ENCODE assay signal across 21 cellular contexts in the genomic region with DNA sequence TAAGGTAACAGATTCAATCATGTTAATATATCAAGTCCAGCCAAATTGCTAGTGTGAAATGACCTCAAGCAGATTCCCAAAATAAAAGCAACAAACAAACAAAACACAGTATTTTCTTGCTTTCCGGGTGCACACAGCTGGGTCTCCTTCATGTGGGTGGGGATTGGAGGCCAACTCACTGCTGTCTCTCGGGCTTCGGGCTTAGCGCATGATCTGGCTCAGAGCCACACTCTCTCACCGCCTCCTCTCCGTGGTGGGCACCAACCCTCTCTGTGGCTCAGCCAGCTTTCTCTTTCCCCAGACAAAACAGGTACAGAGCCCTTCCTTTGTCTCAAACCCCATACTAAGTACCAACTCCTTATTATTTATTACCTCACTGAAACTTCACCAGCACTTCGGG. TPM values are rescaled to one million over a fixed set of nuclear protein-coding genes. Genes with fewer than 3 reads are reported as not detected.
A peak's percentile ranks its signal among the peaks of the same experiment; 100 is the strongest.
DNase-seq lines count a peak whose midpoint lies in the region; ATAC-seq, FAIRE-seq and TF ChIP-seq lines count a peak whose summit lies in the region.
"Had no signal": no experiment of that assay in that cellular context is flagged by ENCODE, and none has a peak within 500 bp of the region (broad histone marks: within the 10 kb centered on the region; RNA-seq: fewer than 3 reads in every experiment).

No MANE protein-coding gene starts in this region.

- TF ChIP-seq RAD21 in HepG2 (CRISPR knock-in tag; IDR thresholded peaks at IDR 0.05), result no peak

- CTCF ChIA-PET in HepG2 (lab: Yijun Ruan, JAX; ENCODE audit: low intra/inter-chr PET ratio, low total read pairs), result no interaction called here

- H3K79me2 ChIP-seq in HepG2 (ENCODE audit: insufficient read depth, low read length), result no peaks in the 10 kb centered on the region

- H2AFZ ChIP-seq in HepG2 (ENCODE audit: low read length), result no peak overlapping the region

- BruUV-seq in HepG2 (replicated peaks; lab: Mats Ljungman, UMichigan), result no TSS peak

- POLR2A ChIA-PET in HepG2 (lab: Yijun Ruan, JAX), result no interaction called here

- no peak overlapping the region for H3K4me3 ChIP-seq in HepG2 (replicated peaks in 1 of 3; ENCODE audit: insufficient read depth in 1 of 3, low read depth in 2 of 3, low read length in 3 of 3)
- H3K4me3 ChIP-seq in right lobe of liver, result no peak overlapping the region
- no peak overlapping the region for H3K4me3 ChIP-seq in MG63
- H3K4me3 ChIP-seq: A549, HAP-1, K562 had no signal

- intact Hi-C loops in HepG2 (cut with micrococcal nuclease; ENCODE audit: unreplicated experiment) (no loop called here), right lobe of liver (cut with DNase I) (no loop called here), posterior vena cava (cut with DNase I) (no loop called here)

- no peak overlapping the region for H3K9ac ChIP-seq in HepG2 (ENCODE audit: insufficient read depth, low read depth, low read length)

- WGBS in HepG2 (ENCODE audit: low lambda C conversion rate), result 11% methylated on average over 7 of the region's 7 CpGs
- WGBS in right lobe of liver (ENCODE audit: insufficient coverage, low coverage, low lambda C conversion rate, missing lambda C conversion rate), result 81% methylated on average over 3 of the region's 7 CpGs

- FAIRE-seq in HepG2 (lab: Jason Lieb, UNC), result no peak
- FAIRE-seq: A549, D721Med, GM18507, H1, HTR-8/SVneo, K562 had no signal

- in situ Hi-C loops in HepG2 (cut with HindIII; ENCODE audit: extremely low pct_ligation_motif_present, low pct_unique_long_range_greater_than_20kb), result no loop called here

- no peaks in the 10 kb centered on the region for H3K27me3 ChIP-seq in HepG2 (ENCODE audit: control insufficient read depth in 1 of 2, insufficient read depth in 2 of 2, low read length in 2 of 2)
- H3K27me3 ChIP-seq in right lobe of liver, result no peaks in the 10 kb centered on the region
- no peaks in the 10 kb centered on the region for H3K27me3 ChIP-seq in MG63

- TF ChIP-seq POLR2A in HepG2 (IDR thresholded peaks at IDR 0.05; ENCODE audit: insufficient read depth in 1 of 2, low read depth in 2 of 2, low read length in 2 of 2), result no peak
- no peak for TF ChIP-seq POLR2A in right lobe of liver (IDR thresholded peaks at IDR 0.05)

- H3K9me3 ChIP-seq in HepG2 (ENCODE audit: low read length), result no peaks in the 10 kb centered on the region
- no peaks in the 10 kb centered on the region for H3K9me3 ChIP-seq in right lobe of liver
- H3K9me3 ChIP-seq in MG63, result no peaks in the 10 kb centered on the region
- H3K9me3 ChIP-seq: A549, HAP-1 had no signal

- no peak for TF ChIP-seq CTCF in HepG2 (CRISPR knock-in tag; IDR thresholded peaks at IDR 0.05)
- no peak for TF ChIP-seq CTCF in right lobe of liver (IDR thresholded peaks at IDR 0.05)

- H3K27ac ChIP-seq in HepG2 (ENCODE audit: extremely low read length, insufficient read depth, low read length) (no peak overlapping the region), right lobe of liver (no peak overlapping the region)
- H3K27ac ChIP-seq: A549 had no signal

- TF ChIP-seq EP300 in HepG2 (IDR thresholded peaks at IDR 0.05; ENCODE audit: low read depth in 2 of 2, low read length in 2 of 2) (no peak), HepG2 (CRISPR knock-in tag; IDR thresholded peaks at IDR 0.05; ENCODE audit: borderline replicate concordance) (no peak)

- H3K4me1 ChIP-seq in HepG2 (ENCODE audit: insufficient read depth, low read length), result no peaks in the 10 kb centered on the region
- H3K4me1 ChIP-seq in right lobe of liver, result no peaks in the 10 kb centered on the region
- H3K4me1 ChIP-seq: A549, HAP-1 had no signal

- peak; percentile 44; the same call in 1 of the 3 replicates for ATAC-seq in HepG2
- ATAC-seq in right lobe of liver, result no peak
- ATAC-seq in HG03280 (IDR thresholded peaks at IDR 0.05; ENCODE audit: unreplicated experiment), result no peak
- ATAC-seq in GM18498 (IDR thresholded peaks at IDR 0.05; ENCODE audit: unreplicated experiment), result no peak
- ATAC-seq: A549; CD8-positive, alpha-beta T cell; K562 had no signal

- H4K20me1 ChIP-seq in HepG2 (ENCODE audit: insufficient read depth, low read length), result no peaks in the 10 kb centered on the region

- no peak overlapping the region for H3K4me2 ChIP-seq in HepG2 (ENCODE audit: low read depth, low read length)
- H3K4me2 ChIP-seq: A549 had no signal

- DNase-seq in HepG2 (ENCODE audit: low spot score) (no peak), right lobe of liver (no peak), MG63 (peak; percentile 45), posterior vena cava (ENCODE audit: low spot score) (peak; percentile 61), foreskin melanocyte (no peak)
- DNase-seq: CD8-positive, alpha-beta T cell; COR-L47; DMS53; HFFc6 had no signal

- no peaks in the 10 kb centered on the region for H3K36me3 ChIP-seq in HepG2 (replicated peaks in 1 of 2; ENCODE audit: control insufficient read depth in 1 of 2, insufficient read depth in 2 of 2, low read length in 2 of 2)
- no peaks in the 10 kb centered on the region for H3K36me3 ChIP-seq in right lobe of liver
- no peaks in the 10 kb centered on the region for H3K36me3 ChIP-seq in MG63
- H3K36me3 ChIP-seq: HAP-1 had no signal

TF ChIP-seq in HepG2, 621 proteins besides CTCF, POLR2A, EP300 and RAD21:
- TF ChIP-seq JUND (CRISPR knock-in tag; IDR thresholded peaks at IDR 0.05) (no peak), PTBP1 (IDR thresholded peaks at IDR 0.05; ENCODE audit: low read depth, low read length, poor library complexity, severe bottlenecking) (no peak), ZNF792 (CRISPR knock-in tag; IDR thresholded peaks at IDR 0.05) (no peak), FOXA3 (CRISPR knock-in tag; IDR thresholded peaks at IDR 0.05) (no peak), ZNF703 (CRISPR knock-in tag; IDR thresholded peaks at IDR 0.05; ENCODE audit: borderline replicate concordance) (no peak), TCF7L2 (IDR thresholded peaks at IDR 0.05; ENCODE audit: low read depth, low read length) (no peak), ZNF3 (CRISPR knock-in tag; IDR thresholded peaks at IDR 0.05) (no peak)

RNA-seq across cellular contexts. Expression of a gene that starts 2.9 kb away (rescaled TPM):
- total RNA-seq in HepG2 (2016; rRNA removed; fragmentation: Illumina TruSeq; extraction: Trizol), result 0.04 TPM in 1 of 2 replicates, not detected in the other
- total RNA-seq in HepG2 (2016; cell fraction: cytosol; rRNA removed; fragmentation: Illumina TruSeq; extraction: Trizol; ENCODE audit: low read depth), result not detected in 2 replicates
- not detected in 2 replicates for total RNA-seq in HepG2 (2016; cell fraction: insoluble cytoplasmic fraction; rRNA removed; fragmentation: Illumina TruSeq; extraction: Trizol)
- total RNA-seq in HepG2 (2016; cell fraction: membrane; rRNA removed; fragmentation: Illumina TruSeq; extraction: Trizol), result not detected in 2 replicates
- not detected in 2 replicates for total RNA-seq in HepG2 (2016; cell fraction: nucleus; rRNA removed; fragmentation: Illumina TruSeq; extraction: Trizol)
- polyA plus RNA-seq in HepG2 (2011; rRNA removed), result 0.08 and 0.26 TPM in 2 replicates
- polyA plus RNA-seq in HepG2 (2011; cell fraction: cytosol; rRNA removed), result 0.03 TPM in 1 of 2 replicates, not detected in the other
- 0.24 TPM in 1 of 2 replicates, not detected in the other for polyA plus RNA-seq in HepG2 (2011; cell fraction: nucleus; rRNA removed)
- 0.09 TPM in 1 of 2 replicates, not detected in the other for polyA plus RNA-seq in HepG2 (2012)
- polyA plus RNA-seq in HepG2 (2016; cell fraction: cytosol; fragmentation: Illumina TruSeq; extraction: Trizol; ENCODE audit: low read depth), result not detected in 2 replicates
- polyA plus RNA-seq in HepG2 (2016; cell fraction: insoluble cytoplasmic fraction; fragmentation: Illumina TruSeq; extraction: Trizol; ENCODE audit: low read depth), result not detected in 2 replicates
- not detected in 2 replicates for polyA plus RNA-seq in HepG2 (2016; cell fraction: membrane; fragmentation: Illumina TruSeq; extraction: Trizol; ENCODE audit: low read depth)
- polyA plus RNA-seq in HepG2 (2016; cell fraction: nucleus; fragmentation: Illumina TruSeq; extraction: Trizol; ENCODE audit: insufficient read depth, low read depth), result not detected in 2 replicates
- polyA minus RNA-seq in HepG2 (2011; rRNA and poly(A)+ RNA removed; ENCODE audit: low replicate concordance), result not detected in 2 replicates
- not detected in 2 replicates for polyA minus RNA-seq in HepG2 (2011; cell fraction: cytosol; rRNA and poly(A)+ RNA removed)
- not detected in 2 replicates for polyA minus RNA-seq in HepG2 (2011; cell fraction: nucleus; rRNA and poly(A)+ RNA removed)
- under 1 TPM in 5 of 6 experiments, not detected in 1; 0.12 to 0.50 (median 0.35) TPM for total RNA-seq in right lobe of liver
- total RNA-seq in MG63 (2014; rRNA removed; shearing (Covaris generic); ENCODE audit: low replicate concordance), result 0.56 TPM in 1 of 2 replicates, not detected in the other
- total RNA-seq in posterior vena cava, result under 1 TPM in 1 of 2 donors, not detected in 1; 0.28 TPM
- total RNA-seq: Daoy, H1, HFFc6, K562 had no signal
- polyA plus RNA-seq: BJ, CD14-positive monocyte, K562 had no signal

RNA-seq across cellular contexts. Expression of a gene that starts 35.9 kb away (rescaled TPM):
- total RNA-seq in HepG2 (2016; rRNA removed; fragmentation: Illumina TruSeq; extraction: Trizol) (83.3 and 83.8 TPM in 2 replicates), right lobe of liver (10 to 100 TPM in 4 of 6 experiments, 1 to 10 TPM in 2; 6.4 to 19.3 (median 11.0) TPM), posterior vena cava (10 to 100 TPM; 16.3 to 25.6 TPM)
- 39.6 and 54.4 TPM in 2 replicates for total RNA-seq in HepG2 (2016; cell fraction: cytosol; rRNA removed; fragmentation: Illumina TruSeq; extraction: Trizol; ENCODE audit: low read depth)
- total RNA-seq in HepG2 (2016; cell fraction: insoluble cytoplasmic fraction; rRNA removed; fragmentation: Illumina TruSeq; extraction: Trizol), result 88.2 and 99.3 TPM in 2 replicates
- total RNA-seq in HepG2 (2016; cell fraction: membrane; rRNA removed; fragmentation: Illumina TruSeq; extraction: Trizol), result 57.7 and 65.1 TPM in 2 replicates
- total RNA-seq in HepG2 (2016; cell fraction: nucleus; rRNA removed; fragmentation: Illumina TruSeq; extraction: Trizol), result 47.6 and 57.6 TPM in 2 replicates
- 9.4 and 14.6 TPM in 2 replicates for polyA plus RNA-seq in HepG2 (2011; rRNA removed)
- polyA plus RNA-seq in HepG2 (2011; cell fraction: cytosol; rRNA removed), result 10.7 and 11.2 TPM in 2 replicates
- polyA plus RNA-seq in HepG2 (2011; cell fraction: nucleus; rRNA removed), result 9.8 and 10.7 TPM in 2 replicates
- polyA plus RNA-seq in HepG2 (2012), result 24.9 and 48.8 TPM in 2 replicates
- 36.5 and 69.0 TPM in 2 replicates for polyA plus RNA-seq in HepG2 (2016; cell fraction: cytosol; fragmentation: Illumina TruSeq; extraction: Trizol; ENCODE audit: low read depth)
- polyA plus RNA-seq in HepG2 (2016; cell fraction: insoluble cytoplasmic fraction; fragmentation: Illumina TruSeq; extraction: Trizol; ENCODE audit: low read depth), result 101 and 128 TPM in 2 replicates
- 54.5 and 71.4 TPM in 2 replicates for polyA plus RNA-seq in HepG2 (2016; cell fraction: membrane; fragmentation: Illumina TruSeq; extraction: Trizol; ENCODE audit: low read depth)
- 57.3 and 69.6 TPM in 2 replicates for polyA plus RNA-seq in HepG2 (2016; cell fraction: nucleus; fragmentation: Illumina TruSeq; extraction: Trizol; ENCODE audit: insufficient read depth, low read depth)
- 19.2 and 21.6 TPM in 2 replicates for polyA minus RNA-seq in HepG2 (2011; rRNA and poly(A)+ RNA removed; ENCODE audit: low replicate concordance)
- polyA minus RNA-seq in HepG2 (2011; cell fraction: cytosol; rRNA and poly(A)+ RNA removed), result 6.0 and 6.4 TPM in 2 replicates
- 60.8 and 80.3 TPM in 2 replicates for polyA minus RNA-seq in HepG2 (2011; cell fraction: nucleus; rRNA and poly(A)+ RNA removed)
- total RNA-seq in MG63 (2014; rRNA removed; shearing (Covaris generic); ENCODE audit: low replicate concordance), result 32.4 and 63.0 TPM in 2 replicates

Comparison
In these comparisons a context has a peak if more than half of its experiments do, and no peak if none do; other contexts are left out.
1. DNase-seq: peak in MG63 (single experiment) and posterior vena cava (single experiment); none in HepG2 (single experiment), right lobe of liver (0 of 3) and foreskin melanocyte (single experiment).